12 cellular contexts compared by ENCODE assay signal in genomic region chr6:43508481-43509141, GRCh38. TPM values are rescaled to one million over a fixed set of nuclear protein-coding genes. Genes with fewer than 3 reads are reported as not detected.
A peak's percentile ranks its signal among the peaks of the same experiment; 100 is the strongest.
DNase-seq lines count a peak whose midpoint lies in the region; ATAC-seq and TF ChIP-seq lines count a peak whose summit lies in the region.
"Had no signal": no experiment of that assay in that cellular context is flagged by ENCODE, and none has a peak within 500 bp of the region (broad histone marks: within the 10 kb centered on the region; RNA-seq: fewer than 3 reads in every experiment).

No MANE protein-coding gene starts in this region.

- H3K27me3 Mint-ChIP-seq in activated CD4-positive, alpha-beta T cell treated with anti-CD3 and anti-CD28 coated beads, Interleukin-2, amount 10 ng/mL, durations not matched to agents 7 days and 5 days, result peaks cover 16% of the 10 kb centered on the region
- H3K27me3 Mint-ChIP-seq in T-helper 17 cell (peaks cover 22% of the 10 kb centered on the region), endodermal cell (ENCODE audit: insufficient read depth) (peaks cover 31% of the 10 kb centered on the region)

- peak overlapping the region; percentile 53 for H3K4me3 Mint-ChIP-seq in activated CD4-positive, alpha-beta T cell treated with anti-CD3 and anti-CD28 coated beads, Interleukin-2, amount 10 ng/mL, durations not matched to agents 7 days and 5 days
- H3K4me3 Mint-ChIP-seq in T-helper 17 cell, result peak overlapping the region; percentile 96
- peak overlapping the region; percentile 61 for H3K4me3 Mint-ChIP-seq in endodermal cell

- H3K36me3 ChIP-seq in endodermal cell (ENCODE audit: control insufficient read depth, insufficient read depth, low read length) (peaks cover 33% of the 10 kb centered on the region), spleen (peaks cover 5 to 54% (median 46%) of the 10 kb centered on the region in 6 donors)

- H3K4me1 ChIP-seq in endodermal cell (ENCODE audit: control insufficient read depth, insufficient read depth, low read length) (no peaks in the 10 kb centered on the region), spleen (peaks cover 21 to 83% (median 41%) of the 10 kb centered on the region in 6 donors)

- in situ Hi-C loops in GM13976 (cut with MboI; ENCODE audit: low sequenced_read_pairs, unreplicated experiment), result loop anchor here (10.0 kb wide), 1 partner anchor 114 kb away; no protein-coding TSS in a partner anchor

- H3K27ac Mint-ChIP-seq in activated CD4-positive, alpha-beta T cell treated with anti-CD3 and anti-CD28 coated beads, Interleukin-2, amount 10 ng/mL, durations not matched to agents 7 days and 5 days, result no peak overlapping the region
- H3K27ac Mint-ChIP-seq in T-helper 17 cell (peak overlapping the region; percentile 94), endodermal cell (no peak overlapping the region)

- 74 to 77% methylated on average over 6 to 8 of the region's 8 CpGs for WGBS in endodermal cell (ENCODE audit: insufficient coverage in 1 of 2, insufficient read length in 1 of 2), 2 experiments
- 68 to 76% (median 73%) methylated on average over 8 of the region's 8 CpGs for WGBS in spleen, 5 donors

- H3K36me3 Mint-ChIP-seq in activated CD4-positive, alpha-beta T cell treated with anti-CD3 and anti-CD28 coated beads, Interleukin-2, amount 10 ng/mL, durations not matched to agents 7 days and 5 days (ENCODE audit: low read depth), result peaks cover 22% of the 10 kb centered on the region
- H3K36me3 Mint-ChIP-seq in T-helper 17 cell (ENCODE audit: low read depth) (peaks cover 3% of the 10 kb centered on the region), endodermal cell (ENCODE audit: low read depth) (peaks cover 27% of the 10 kb centered on the region)

- CTCF ChIA-PET in activated CD4-positive, alpha-beta T cell treated with anti-CD3 and anti-CD28 coated beads, Interleukin-2, amount 10 ng/mL, durations not matched to agents 7 days and 5 days (lab: Charles Lee), result interaction anchor here (1.6 to 6.8 kb wide), 8 partner anchors 8 to 279 kb away, joined by 4 to 54 read pairs (median 13); partner anchors contain the start of genes DLK2, DNPH1, POLR1C and YIPF3

- intact Hi-C loops in spleen (cut with DNase I; ENCODE audit: low total_unique reads), result loop anchor here (5.0 kb wide), 2 partner anchors 56 to 246 kb away; no protein-coding TSS in a partner anchor

- POLR2A ChIA-PET in activated CD4-positive, alpha-beta T cell treated with anti-CD3 and anti-CD28 coated beads, Interleukin-2, amount 10 ng/mL, durations not matched to agents 7 days and 5 days (lab: Charles Lee), result no interaction called here

- H3K9me3 ChIP-seq in T-helper 17 cell (ENCODE audit: control insufficient read depth, low read length, poor library complexity, severe bottlenecking), result no peaks in the 10 kb centered on the region
- H3K9me3 ChIP-seq in endodermal cell (ENCODE audit: control insufficient read depth, low read length), result no peaks in the 10 kb centered on the region
- H3K9me3 ChIP-seq in spleen, result no peaks in the 10 kb centered on the region

- TF ChIP-seq CTCF in endodermal cell (conservative IDR thresholded peaks at IDR 0.05) (peak; percentile 13), spleen (IDR thresholded peaks at IDR 0.05 in 8 of 11, conservative IDR thresholded peaks at IDR 0.05 in 3 of 11) (no peak), GM13976 (IDR thresholded peaks at IDR 0.05; ENCODE audit: borderline replicate concordance, control extremely low read depth, extremely low read depth, insufficient read depth, missing control alignments) (no peak), GM20000 (IDR thresholded peaks at IDR 0.05; ENCODE audit: extremely low read depth, missing control alignments) (no peak)

- peaks cover 23% of the 10 kb centered on the region for H3K27me3 ChIP-seq in endodermal cell (ENCODE audit: control insufficient read depth, insufficient read depth, low read length, poor library complexity, severe bottlenecking)
- peaks cover 3 to 31% (median 10%) of the 10 kb centered on the region in 7 donors for H3K27me3 ChIP-seq in spleen (replicated peaks in 1 of 7)

- H3K27ac ChIP-seq in endodermal cell (ENCODE audit: low read depth, low read length), result no peak overlapping the region
- no peak overlapping the region for H3K27ac ChIP-seq in spleen

- no peak overlapping the region for H3K4me3 ChIP-seq in endodermal cell (ENCODE audit: low read length)
- peak overlapping the region in 2 of 8 donors; percentile 78 to 86 for H3K4me3 ChIP-seq in spleen

- TF ChIP-seq POLR2A in spleen (IDR thresholded peaks at IDR 0.05), result no peak

- peaks cover 17% of the 10 kb centered on the region for H3K4me1 Mint-ChIP-seq in activated CD4-positive, alpha-beta T cell treated with anti-CD3 and anti-CD28 coated beads, Interleukin-2, amount 10 ng/mL, durations not matched to agents 7 days and 5 days
- H3K4me1 Mint-ChIP-seq in T-helper 17 cell (peaks cover 30% of the 10 kb centered on the region), endodermal cell (peaks cover 2% of the 10 kb centered on the region)

- H3K9me3 Mint-ChIP-seq in activated CD4-positive, alpha-beta T cell treated with anti-CD3 and anti-CD28 coated beads, Interleukin-2, amount 10 ng/mL, durations not matched to agents 7 days and 5 days, result no peaks in the 10 kb centered on the region
- H3K9me3 Mint-ChIP-seq in endodermal cell, result no peaks in the 10 kb centered on the region

- no peak for DNase-seq in activated CD4-positive, alpha-beta T cell treated with anti-CD3 and anti-CD28 coated beads, Interleukin-2, amount 10 ng/mL, durations not matched to agents 7 days and 5 days
- no peak for DNase-seq in activated CD4-positive, alpha-beta T cell treated with anti-CD3 and anti-CD28 coated beads, Interleukin-2, amount 50 U/mL, for 1 hour
- no peak for DNase-seq in T-helper 17 cell
- DNase-seq in endodermal cell, result no peak
- peak; percentile 73 for DNase-seq in spleen
- DNase-seq in GM13976 (ENCODE audit: low spot score), result no peak
- DNase-seq in LoVo (ENCODE audit: low spot score), result no peak
- no peak for DNase-seq in GM20000 (ENCODE audit: low spot score)
- DNase-seq: activated effector memory CD4-positive, alpha-beta T cell treated with anti-CD3 and anti-CD28 coated beads, Interleukin-2, amount 50 U/mL, for 16 hours; NCI-H2029 treated with DMSO at 0.1 percent for 48 hours; T1000 had no signal

- ATAC-seq in T-helper 17 cell, result no peak

- no peak overlapping the region for H3K9ac ChIP-seq in endodermal cell (ENCODE audit: extremely low read depth, low read length, poor library complexity, severe bottlenecking)

RNA-seq across cellular contexts. Expression of gene LRRC73, which starts 1.5 kb away (rescaled TPM):
- total RNA-seq in activated CD4-positive, alpha-beta T cell treated with anti-CD3 and anti-CD28 coated beads, Interleukin-2, amount 10 ng/mL, durations not matched to agents 7 days and 5 days, result under 1 TPM; 0.48 to 0.52 TPM
- under 1 TPM; 0.37 TPM for total RNA-seq in T-helper 17 cell
- under 1 TPM; 0.46 to 0.64 TPM for total RNA-seq in endodermal cell
- 1.2 TPM for polyA plus RNA-seq in endodermal cell (2013, experiment 1 of 2)
- polyA plus RNA-seq in endodermal cell (2013, experiment 2 of 2), result 1.4 TPM
- total RNA-seq in spleen, result 1 to 10 TPM in 2 of 7 donors, under 1 TPM in 5; 0.54 to 1.3 (median 0.76) TPM
- polyA plus RNA-seq in spleen, result under 1 TPM; 0.11 to 0.19 (median 0.11) TPM

RNA-seq across cellular contexts. Expression of gene YIPF3, which starts 8.1 kb away (rescaled TPM):
- total RNA-seq in activated CD4-positive, alpha-beta T cell treated with anti-CD3 and anti-CD28 coated beads, Interleukin-2, amount 10 ng/mL, durations not matched to agents 7 days and 5 days, result 10 to 100 TPM; 68.1 to 71.7 TPM
- total RNA-seq in T-helper 17 cell (10 to 100 TPM; 50.5 to 55.9 TPM), endodermal cell (100 to 1,000 TPM in 1 of 2 donors, 10 to 100 TPM in 1; 87.7 to 103 TPM), spleen (10 to 100 TPM; 57.0 to 80.1 (median 71.1) TPM)
- polyA plus RNA-seq in endodermal cell (2013, experiment 1 of 2), result 117 TPM
- polyA plus RNA-seq in endodermal cell (2013, experiment 2 of 2), result 99.9 TPM
- polyA plus RNA-seq in spleen, result 10 to 100 TPM; 38.0 to 49.9 (median 38.4) TPM

RNA-seq across cellular contexts. Expression of gene POLR1C, which starts 8.3 kb away (rescaled TPM):
- total RNA-seq in activated CD4-positive, alpha-beta T cell treated with anti-CD3 and anti-CD28 coated beads, Interleukin-2, amount 10 ng/mL, durations not matched to agents 7 days and 5 days, result 10 to 100 TPM; 23.1 to 33.4 TPM
- 10 to 100 TPM; 51.6 to 54.9 TPM for total RNA-seq in T-helper 17 cell
- 10 to 100 TPM; 37.6 to 44.2 TPM for total RNA-seq in endodermal cell
- polyA plus RNA-seq in endodermal cell (2013, experiment 1 of 2), result 35.3 TPM
- 27.4 TPM for polyA plus RNA-seq in endodermal cell (2013, experiment 2 of 2)
- total RNA-seq in spleen, result 10 to 100 TPM; 24.1 to 32.6 (median 28.1) TPM
- polyA plus RNA-seq in spleen, result 10 to 100 TPM; 27.9 to 30.1 (median 29.1) TPM

RNA-seq across cellular contexts. Expression of gene TJAP1, which starts 31.2 kb away (rescaled TPM):
- 10 to 100 TPM; 36.5 to 41.8 TPM for total RNA-seq in activated CD4-positive, alpha-beta T cell treated with anti-CD3 and anti-CD28 coated beads, Interleukin-2, amount 10 ng/mL, durations not matched to agents 7 days and 5 days
- 10 to 100 TPM; 33.2 to 36.3 TPM for total RNA-seq in T-helper 17 cell
- 10 to 100 TPM; 44.3 to 50.2 TPM for total RNA-seq in endodermal cell
- polyA plus RNA-seq in endodermal cell (2013, experiment 1 of 2), result 42.1 TPM
- 33.3 TPM for polyA plus RNA-seq in endodermal cell (2013, experiment 2 of 2)
- 10 to 100 TPM; 32.1 to 40.0 (median 37.7) TPM for total RNA-seq in spleen
- 10 to 100 TPM; 13.5 to 32.1 (median 27.4) TPM for polyA plus RNA-seq in spleen

RNA-seq across cellular contexts. Expression of gene DLK2, which starts 53.3 kb away (rescaled TPM):
- total RNA-seq in activated CD4-positive, alpha-beta T cell treated with anti-CD3 and anti-CD28 coated beads, Interleukin-2, amount 10 ng/mL, durations not matched to agents 7 days and 5 days, result not detected
- under 1 TPM; 0.25 to 0.89 TPM for total RNA-seq in T-helper 17 cell
- total RNA-seq in endodermal cell, result not detected
- 0.68 TPM for polyA plus RNA-seq in endodermal cell (2013, experiment 1 of 2)
- polyA plus RNA-seq in endodermal cell (2013, experiment 2 of 2), result 0.46 TPM
- total RNA-seq in spleen, result under 1 TPM in 5 of 7 donors, not detected in 2; 0.38 to 0.68 (median 0.54) TPM
- under 1 TPM; 0.12 to 0.26 (median 0.17) TPM for polyA plus RNA-seq in spleen
- total RNA-seq: mesenteric fat pad had no signal
